In genomic region chr11:94417386-94417987, GRCh38 we compare ENCODE assay signal across 8 cellular contexts. TPM values are rescaled to one million over a fixed set of nuclear protein-coding genes. Genes with fewer than 3 reads are reported as not detected.
DNase-seq lines count a peak whose midpoint lies in the region; ATAC-seq and TF ChIP-seq lines count a peak whose summit lies in the region.

No MANE protein-coding gene starts in this region.

- no peaks in the 10 kb centered on the region for H3K27me3 ChIP-seq in mammary epithelial cell (ENCODE audit: insufficient read depth, low read length)

- H3K27ac ChIP-seq in mammary epithelial cell (ENCODE audit: insufficient read depth, low read depth, low read length) = no peak overlapping the region

- H3K9ac ChIP-seq in mammary epithelial cell (ENCODE audit: insufficient read depth, low read length) = no peak overlapping the region

- no TSS peak for BruUV-seq in mammary epithelial cell (replicated peaks; lab: Mats Ljungman, UMichigan)

- peak; percentile 29 for DNase-seq in DMS 273 (lab: John Stamatoyannopoulos, UW; ENCODE audit: unreplicated experiment)
- peak; percentile 33 for DNase-seq in LoVo (ENCODE audit: low spot score)
- peak; percentile 16 for DNase-seq in mammary epithelial cell
- DNase-seq in midbrain (lab: John Stamatoyannopoulos, UW) = peak; percentile 28
- DNase-seq in stimulated activated CD4-positive, alpha-beta T cell treated with anti-CD3 and anti-CD28 coated beads, Interleukin-15, amount 100 ng/mL, for 24 hours = no peak

- H3K4me3 ChIP-seq in mammary epithelial cell (replicated peaks in 1 of 3; ENCODE audit: insufficient read depth in 1 of 3, low read depth in 2 of 3, low read length in 3 of 3) = no peak overlapping the region

- no peak overlapping the region for H3K4me2 ChIP-seq in mammary epithelial cell (ENCODE audit: insufficient read depth, low read depth, low read length)

- dilution Hi-C loops in mammary epithelial cell (cut with HindIII; ENCODE audit: low sequenced_read_pairs) = no loop called here

- no peak for ATAC-seq in HG02571 (IDR thresholded peaks at IDR 0.05; ENCODE audit: unreplicated experiment)
- ATAC-seq in GM21825 (IDR thresholded peaks at IDR 0.05; ENCODE audit: unreplicated experiment) = no peak
- no peak for ATAC-seq in HG02970 (IDR thresholded peaks at IDR 0.05; ENCODE audit: low FRiP score, unreplicated experiment)

- TF ChIP-seq CTCF in mammary epithelial cell (conservative IDR thresholded peaks at IDR 0.05 in 1 of 2, IDR thresholded peaks at IDR 0.05 in 1 of 2; ENCODE audit: extremely low read depth in 1 of 2, insufficient read depth in 1 of 2, low read depth in 1 of 2, low read length in 2 of 2) = peak; percentile 47 to 71

- in situ Hi-C loops in mammary epithelial cell (cut with MboI; ENCODE audit: low sequenced_read_pairs in 2 of 2) = no loop called here

- peaks cover 5% of the 10 kb centered on the region for H3K36me3 ChIP-seq in mammary epithelial cell (ENCODE audit: insufficient read depth, low read length)

- H3K4me1 ChIP-seq in mammary epithelial cell (ENCODE audit: insufficient read depth, low read length) = no peaks in the 10 kb centered on the region

- H3K79me2 ChIP-seq in mammary epithelial cell (ENCODE audit: insufficient read depth, low read length) = no peaks in the 10 kb centered on the region

- 49% methylated on average over 4 of the region's 4 CpGs for WGBS in mammary epithelial cell (ENCODE audit: low coverage, missing lambda C conversion rate)

- intact Hi-C loops in mammary epithelial cell (cut with micrococcal nuclease) = loop anchor here (1.0 to 10.0 kb wide), 6 partner anchors 85 to 522 kb away; no protein-coding TSS in a partner anchor

- H2AFZ ChIP-seq in mammary epithelial cell (ENCODE audit: low read depth, low read length) = no peak overlapping the region

- H4K20me1 ChIP-seq in mammary epithelial cell (ENCODE audit: insufficient read depth, low read length) = no peaks in the 10 kb centered on the region

- no peaks in the 10 kb centered on the region for H3K9me3 ChIP-seq in mammary epithelial cell (replicated peaks; ENCODE audit: insufficient read depth, low read length)

- CTCF ChIA-PET in mammary epithelial cell (lab: Charles Lee; ENCODE audit: low non-redundant PET) = interaction anchor here (0.6 to 1.0 kb wide), 3 partner anchors 494 to 522 kb away, joined by 3 to 14 read pairs (median 6); no protein-coding TSS in a partner anchor

RNA-seq across cellular contexts. Expression of gene GPR83, which starts 16.3 kb away (rescaled TPM):
- under 1 TPM in 1 of 2 donors, not detected in 1; under 0.01 TPM for total RNA-seq in mammary epithelial cell
- 0.03 TPM for polyA plus RNA-seq in mammary epithelial cell
- polyA minus RNA-seq in mammary epithelial cell = not detected
